Comparison of ENCODE assay signal across 16 cellular contexts in genomic region chr6:20705741-20706140, GRCh38.
DNase-seq lines count a peak whose midpoint lies in the region; ATAC-seq, FAIRE-seq and TF ChIP-seq lines count a peak whose summit lies in the region.
"Had no signal": no experiment of that assay in that cellular context is flagged by ENCODE, and none has a peak within 500 bp of the region (broad histone marks: within the 10 kb centered on the region; RNA-seq: fewer than 3 reads in every experiment).

No MANE protein-coding gene starts in this region.

- H3K27ac ChIP-seq in WERI-Rb-1: peak overlapping the region; percentile 68
- H3K27ac ChIP-seq: ovary, SJSA1 had no signal

- no peak overlapping the region for H3K4me3 ChIP-seq in WERI-Rb-1 (ENCODE audit: low read depth, low read length)
- H3K4me3 ChIP-seq: ovary, SJSA1, transverse colon had no signal

- TF ChIP-seq CTCF in WERI-Rb-1 (IDR thresholded peaks at IDR 0.05; ENCODE audit: low read depth, low read length) (no peak), GM13976 (IDR thresholded peaks at IDR 0.05; ENCODE audit: borderline replicate concordance, control extremely low read depth, extremely low read depth, insufficient read depth, missing control alignments) (no peak), GM10266 (IDR thresholded peaks at IDR 0.05; ENCODE audit: control insufficient read depth, insufficient read depth, low read depth, missing control alignments) (no peak)

- no peak for TF ChIP-seq POLR2A in GM12891 (IDR thresholded peaks at IDR 0.05; ENCODE audit: low read depth, low read length)

- no peaks in the 10 kb centered on the region for H3K27me3 ChIP-seq in WERI-Rb-1 (ENCODE audit: insufficient read depth, low read depth, severe bottlenecking)
- H3K27me3 ChIP-seq: ovary, SJSA1, transverse colon had no signal

- FAIRE-seq in GM12891 (lab: Jason Lieb, UNC): peak; percentile 23

- H3K36me3 ChIP-seq in WERI-Rb-1: no peaks in the 10 kb centered on the region
- H3K36me3 ChIP-seq: ovary, SJSA1, transverse colon had no signal

- in situ Hi-C loops in GM13976 (cut with MboI; ENCODE audit: low sequenced_read_pairs, unreplicated experiment): no loop called here

- DNase-seq in DMS153 (lab: John Stamatoyannopoulos, UW) (peak; percentile 49), GM12891 (ENCODE audit: insufficient read length, low spot score) (no peak), NCI-H2029 treated with DMSO at 0.1 percent for 48 hours (lab: John Stamatoyannopoulos, UW) (peak; percentile 74), WERI-Rb-1 (no peak), OCI-M1 (lab: John Stamatoyannopoulos, UW) (no peak), GM13976 (ENCODE audit: low spot score) (no peak), GM10266 (ENCODE audit: extremely low spot score) (no peak)
- DNase-seq: C1 segment of cervical spinal cord; effector memory CD4-positive, alpha-beta T cell; Karpas-422; kidney glomerular epithelial cell; NCI-H187 treated with DMSO at 0.1 percent for 48 hours; ovary; transverse colon had no signal

- ATAC-seq in HG03354 (IDR thresholded peaks at IDR 0.05; ENCODE audit: poor library complexity, severe bottlenecking, unreplicated experiment): no peak

- H3K9me3 ChIP-seq in WERI-Rb-1 (ENCODE audit: severe bottlenecking): no peaks in the 10 kb centered on the region
- H3K9me3 ChIP-seq: ovary, SJSA1, transverse colon had no signal

TF ChIP-seq in GM12891, 5 proteins besides CTCF, POLR2A, EP300 and RAD21:
- TF ChIP-seq SPI1 (IDR thresholded peaks at IDR 0.05; ENCODE audit: low read depth, low read length): no peak
- no peak for TF ChIP-seq TAF1 (IDR thresholded peaks at IDR 0.05; ENCODE audit: low read depth, low read length)
- TF ChIP-seq POU2F2 (IDR thresholded peaks at IDR 0.05; ENCODE audit: low read depth, low read length): no peak
- TF ChIP-seq PAX5 (IDR thresholded peaks at IDR 0.05; ENCODE audit: insufficient read depth, low read length, severe bottlenecking): no peak
- no peak for TF ChIP-seq POLR2AphosphoS5 (IDR thresholded peaks at IDR 0.05; ENCODE audit: low read depth, low read length)

Comparison
In these comparisons a context has a peak if more than half of its experiments do, and no peak if none do; other contexts are left out.
1. DNase-seq: peak in DMS153 (single experiment) and NCI-H2029 treated with DMSO at 0.1 percent for 48 hours (single experiment); none in GM12891 (single experiment), WERI-Rb-1 (single experiment), OCI-M1 (single experiment), GM13976 (single experiment) and GM10266 (single experiment).